Comparison of ENCODE assay signal across 14 cellular contexts in the genomic region with DNA sequence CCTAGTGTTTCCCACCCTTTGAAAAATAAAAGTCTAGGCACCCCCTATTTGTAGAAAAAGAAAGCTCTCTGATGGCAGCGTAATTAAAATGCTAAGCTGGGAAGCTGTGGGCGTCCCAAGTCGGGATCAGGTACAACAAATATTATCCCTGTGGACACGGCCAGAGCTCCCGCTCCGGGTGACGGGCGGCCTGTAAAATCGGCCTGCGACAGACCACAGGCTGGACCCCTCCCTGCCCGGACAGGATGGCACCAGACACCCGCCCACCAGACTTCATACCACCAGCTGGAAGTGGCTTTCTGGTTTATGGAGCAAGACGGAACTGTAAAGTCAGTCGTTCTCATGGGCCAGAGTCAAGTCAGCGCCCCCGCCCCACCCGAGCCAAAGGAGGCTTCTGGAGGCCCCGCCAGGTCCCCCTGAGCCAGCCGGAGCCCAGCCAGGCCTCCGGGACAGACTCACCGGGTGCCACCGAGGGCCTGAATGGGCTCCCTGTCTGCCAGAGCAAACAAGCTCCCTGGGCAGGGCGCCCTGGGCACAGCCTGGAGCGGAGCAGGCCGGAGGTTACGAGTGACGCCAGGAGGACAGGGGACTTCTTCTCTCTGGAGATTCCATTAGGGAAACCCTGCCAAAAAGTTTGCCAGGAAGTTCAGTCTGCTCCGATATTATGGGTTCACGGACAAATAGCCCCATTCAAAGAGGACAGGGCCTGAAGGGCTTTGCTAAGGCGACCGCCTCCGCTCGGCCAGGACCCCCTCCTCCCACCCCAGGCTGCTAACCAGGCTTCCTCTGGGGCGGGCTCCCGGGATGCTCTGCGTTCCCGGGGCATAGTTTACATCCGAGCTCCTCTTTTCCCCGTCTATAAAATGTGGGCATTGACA.
DNase-seq lines count a peak whose midpoint lies in the region; ATAC-seq and TF ChIP-seq lines count a peak whose summit lies in the region.
"Had no signal": no experiment of that assay in that cellular context is flagged by ENCODE, and none has a peak within 500 bp of the region (broad histone marks: within the 10 kb centered on the region; RNA-seq: fewer than 3 reads in every experiment).

No MANE protein-coding gene starts in this region.

- TF ChIP-seq CTCF in neural crest cell (conservative IDR thresholded peaks at IDR 0.05) (no peak), brain microvascular endothelial cell (IDR thresholded peaks at IDR 0.05; ENCODE audit: low read depth, low read length, missing control alignments) (no peak)

- H3K36me3 Mint-ChIP-seq in neural crest cell (ENCODE audit: low read depth) = no peaks in the 10 kb centered on the region

- H3K27ac Mint-ChIP-seq in neural crest cell (ENCODE audit: unreplicated experiment) = peak overlapping the region; percentile 78

- ATAC-seq in left cardiac atrium = peak; percentile 68 to 85
- ATAC-seq in HG03342 (IDR thresholded peaks at IDR 0.05; ENCODE audit: unreplicated experiment) = no peak
- ATAC-seq: K562, left colon had no signal

- no peak overlapping the region for H3K27ac ChIP-seq in effector memory CD4-positive, alpha-beta T cell (ENCODE audit: insufficient read depth, low read length, poor library complexity, severe bottlenecking)
- H3K27ac ChIP-seq in brain microvascular endothelial cell = no peak overlapping the region
- H3K27ac ChIP-seq: vagina had no signal

- no peaks in the 10 kb centered on the region for H3K27me3 ChIP-seq in effector memory CD4-positive, alpha-beta T cell (replicated peaks; ENCODE audit: control insufficient read depth, insufficient read depth, low read length, poor library complexity, severe bottlenecking)
- peaks cover 2% of the 10 kb centered on the region for H3K27me3 ChIP-seq in brain microvascular endothelial cell (replicated peaks)
- H3K27me3 ChIP-seq: vagina had no signal

- H3K4me1 Mint-ChIP-seq in neural crest cell = peaks cover 45% of the 10 kb centered on the region

- no peaks in the 10 kb centered on the region for H3K36me3 ChIP-seq in effector memory CD4-positive, alpha-beta T cell (ENCODE audit: control insufficient read depth, insufficient read depth, low read length)
- no peaks in the 10 kb centered on the region for H3K36me3 ChIP-seq in brain microvascular endothelial cell (replicated peaks)
- H3K36me3 ChIP-seq: vagina had no signal

- DNase-seq in amygdala (lab: John Stamatoyannopoulos, UW) (peak in 55 of 56 donors; percentile 18 to 95 (median 82)), left cardiac atrium (peak; percentile 68), neural crest cell (ENCODE audit: low read depth, low spot score) (peak; percentile 49), superior temporal gyrus (ENCODE audit: extremely low spot score) (peak; percentile 79), NCI-H2029 (lab: John Stamatoyannopoulos, UW) (no peak), brain microvascular endothelial cell (no peak)
- DNase-seq in effector memory CD4-positive, alpha-beta T cell = no peak
- DNase-seq: activated CD4-positive, alpha-beta T cell treated with anti-CD3 and anti-CD28 coated beads, Interleukin-2, amount 50 U/mL, for 1 hour; left colon; NCI-H524 treated with DMSO at 0.1 percent for 48 hours had no signal

- H3K27me3 Mint-ChIP-seq in neural crest cell (ENCODE audit: low read depth) = peaks cover 4% of the 10 kb centered on the region
- H3K27me3 Mint-ChIP-seq: activated naive CD4-positive, alpha-beta T cell treated with anti-CD3 and anti-CD28 coated beads, Interleukin-2, amount 50 U/mL, for 24 hours had no signal

- H3K4me3 ChIP-seq in effector memory CD4-positive, alpha-beta T cell (ENCODE audit: insufficient read depth, low read depth, low read length, poor library complexity, severe bottlenecking) = no peak overlapping the region
- no peak overlapping the region for H3K4me3 ChIP-seq in brain microvascular endothelial cell (ENCODE audit: low read depth, low read length)
- H3K4me3 ChIP-seq: K562, vagina had no signal

- peaks cover 7% of the 10 kb centered on the region for H3K9me3 Mint-ChIP-seq in neural crest cell
- H3K9me3 Mint-ChIP-seq: activated naive CD4-positive, alpha-beta T cell treated with anti-CD3 and anti-CD28 coated beads, Interleukin-2, amount 50 U/mL, for 24 hours had no signal

- in situ Hi-C loops in brain microvascular endothelial cell (cut with HindIII; ENCODE audit: low pct_ligation_motif_present, low sequenced_read_pairs) = no loop called here

- intact Hi-C loops in left cardiac atrium (cut with DNase I) = no loop called here

- peak overlapping the region; percentile 67 for H3K4me3 Mint-ChIP-seq in neural crest cell
- H3K4me3 Mint-ChIP-seq: activated naive CD4-positive, alpha-beta T cell treated with anti-CD3 and anti-CD28 coated beads, Interleukin-2, amount 50 U/mL, for 24 hours had no signal

- no peaks in the 10 kb centered on the region for H3K9me3 ChIP-seq in effector memory CD4-positive, alpha-beta T cell (ENCODE audit: control insufficient read depth, low read length)
- H3K9me3 ChIP-seq: vagina had no signal

- no peaks in the 10 kb centered on the region for H3K4me1 ChIP-seq in effector memory CD4-positive, alpha-beta T cell (ENCODE audit: control insufficient read depth, insufficient read depth, low read length, poor library complexity, severe bottlenecking)

Comparison
In these comparisons a context has a peak if more than half of its experiments do, and no peak if none do; other contexts are left out.
1. DNase-seq: peak in amygdala (55 of 56), left cardiac atrium (single experiment), neural crest cell (single experiment) and superior temporal gyrus (single experiment); none in effector memory CD4-positive, alpha-beta T cell (0 of 3), NCI-H2029 (single experiment) and brain microvascular endothelial cell (single experiment).